11 cellular contexts compared by ENCODE assay signal in genomic region chr9:70557665-70558419, GRCh38.
DNase-seq lines count a peak whose midpoint lies in the region; ATAC-seq and TF ChIP-seq lines count a peak whose summit lies in the region.
"Had no signal": no experiment of that assay in that cellular context is flagged by ENCODE, and none has a peak within 500 bp of the region (broad histone marks: within the 10 kb centered on the region; RNA-seq: fewer than 3 reads in every experiment).

No MANE protein-coding gene starts in this region.

- H3K36me3 Mint-ChIP-seq in activated T-helper 2 cell treated with anti-CD3 and anti-CD28 coated beads, Interferon-gamma antibody, Interleukin-2, Interleukin-4, amounts not matched to agents 10 μg/mL and 5 μg/mL and 100 μg/mL, durations not matched to agents 14 hours and 24 hours and 36 hours (ENCODE audit: low read depth) = no peaks in the 10 kb centered on the region

- DNase-seq in GM12864 (ENCODE audit: low read depth) = peak; percentile 13
- no peak for DNase-seq in NCI-H510A (lab: John Stamatoyannopoulos, UW)
- no peak for DNase-seq in central memory CD4-positive, alpha-beta T cell
- DNase-seq in mucosa of gallbladder (ENCODE audit: low spot score) = no peak
- DNase-seq in activated T-helper 2 cell treated with anti-CD3 and anti-CD28 coated beads, Interferon-gamma antibody, Interleukin-2, Interleukin-4, amounts not matched to agents 10 μg/mL and 5 μg/mL and 100 μg/mL, durations not matched to agents 14 hours and 24 hours and 36 hours (ENCODE audit: low spot score) = no peak
- DNase-seq: activated T-cell treated with anti-CD3 and anti-CD28 coated beads, Interleukin-2, amount 50 U/mL, for 72 hours; cerebellar nuclear complex had no signal

- intact Hi-C loops in activated T-helper 2 cell treated with anti-CD3 and anti-CD28 coated beads, Interferon-gamma antibody, Interleukin-2, Interleukin-4, amounts not matched to agents 10 μg/mL and 5 μg/mL and 100 μg/mL, durations not matched to agents 14 hours and 24 hours and 36 hours (cut with micrococcal nuclease) = no loop called here

- no peaks in the 10 kb centered on the region for H3K27me3 Mint-ChIP-seq in activated T-helper 2 cell treated with anti-CD3 and anti-CD28 coated beads, Interferon-gamma antibody, Interleukin-2, Interleukin-4, amounts not matched to agents 10 μg/mL and 5 μg/mL and 100 μg/mL, durations not matched to agents 14 hours and 24 hours and 36 hours (ENCODE audit: low read depth)

- ATAC-seq in GM19438 (IDR thresholded peaks at IDR 0.05; ENCODE audit: low read depth, unreplicated experiment) (peak; percentile 99), HG02884 (IDR thresholded peaks at IDR 0.05; ENCODE audit: unreplicated experiment) (peak; percentile 96), HG03565 (IDR thresholded peaks at IDR 0.05; ENCODE audit: unreplicated experiment) (peak; percentile 96)
- ATAC-seq: activated T-cell treated with anti-CD3 and anti-CD28 coated beads, Interleukin-2, amount 50 U/mL, for 72 hours had no signal

- no peak overlapping the region for H3K4me3 ChIP-seq in GM12864 (ENCODE audit: low read depth, low read length)
- H3K4me3 ChIP-seq: lung had no signal

- H3K4me3 Mint-ChIP-seq in activated T-helper 2 cell treated with anti-CD3 and anti-CD28 coated beads, Interferon-gamma antibody, Interleukin-2, Interleukin-4, amounts not matched to agents 10 μg/mL and 5 μg/mL and 100 μg/mL, durations not matched to agents 14 hours and 24 hours and 36 hours (ENCODE audit: low read depth) = no peak overlapping the region
- H3K4me3 Mint-ChIP-seq: activated T-cell treated with anti-CD3 and anti-CD28 coated beads, Interleukin-2, amount 50 U/mL, for 72 hours had no signal

- TF ChIP-seq CTCF in GM12864 (IDR thresholded peaks at IDR 0.05; ENCODE audit: low read depth, low read length, missing control alignments) = no peak

- H3K4me1 Mint-ChIP-seq in activated T-helper 2 cell treated with anti-CD3 and anti-CD28 coated beads, Interferon-gamma antibody, Interleukin-2, Interleukin-4, amounts not matched to agents 10 μg/mL and 5 μg/mL and 100 μg/mL, durations not matched to agents 14 hours and 24 hours and 36 hours (ENCODE audit: low read depth) = peaks cover 17% of the 10 kb centered on the region

- no peaks in the 10 kb centered on the region for H3K9me3 Mint-ChIP-seq in activated T-helper 2 cell treated with anti-CD3 and anti-CD28 coated beads, Interferon-gamma antibody, Interleukin-2, Interleukin-4, amounts not matched to agents 10 μg/mL and 5 μg/mL and 100 μg/mL, durations not matched to agents 14 hours and 24 hours and 36 hours

- H3K27ac Mint-ChIP-seq in activated T-helper 2 cell treated with anti-CD3 and anti-CD28 coated beads, Interferon-gamma antibody, Interleukin-2, Interleukin-4, amounts not matched to agents 10 μg/mL and 5 μg/mL and 100 μg/mL, durations not matched to agents 14 hours and 24 hours and 36 hours = no peak overlapping the region
- H3K27ac Mint-ChIP-seq: activated T-cell treated with anti-CD3 and anti-CD28 coated beads, Interleukin-2, amount 50 U/mL, for 72 hours had no signal
